ENCODE assay signal across 9 cellular contexts in the genomic region with DNA sequence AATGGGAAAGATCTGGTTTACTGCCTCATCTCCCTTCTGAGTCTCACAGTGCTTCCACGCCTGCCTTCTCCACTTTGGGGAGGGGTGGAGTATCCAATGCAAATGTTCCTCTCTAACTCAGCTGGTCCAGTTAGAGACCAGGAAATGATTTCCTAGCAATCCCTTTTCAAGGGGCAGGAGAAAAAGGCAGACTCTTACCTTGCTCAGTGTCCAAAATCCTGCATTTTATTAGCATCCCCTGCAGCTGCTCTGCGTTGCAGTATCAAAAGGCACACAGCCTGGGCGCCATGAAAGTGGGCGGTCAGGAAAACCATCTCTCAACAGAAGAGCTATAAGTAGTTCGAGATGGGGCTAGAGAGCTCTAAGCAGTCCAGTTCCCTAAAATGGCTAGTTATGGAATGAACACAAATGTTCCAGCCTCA.
A peak's percentile ranks its signal among the peaks of the same experiment; 100 is the strongest.
DNase-seq lines count a peak whose midpoint lies in the region; ATAC-seq and TF ChIP-seq lines count a peak whose summit lies in the region.
"Had no signal": no experiment of that assay in that cellular context is flagged by ENCODE, and none has a peak within 500 bp of the region (broad histone marks: within the 10 kb centered on the region; RNA-seq: fewer than 3 reads in every experiment).

No MANE protein-coding gene starts in this region.

- peak overlapping the region; percentile 76 to 81 for H3K4me3 ChIP-seq in stomach smooth muscle (ENCODE audit: low read length in 2 of 2)

- H3K4me3 Mint-ChIP-seq in activated CD8-positive, alpha-beta T cell treated with anti-CD3 and anti-CD28 coated beads for 36 hours, result peak overlapping the region; percentile 77

- peaks cover 23% of the 10 kb centered on the region for H3K36me3 Mint-ChIP-seq in activated CD8-positive, alpha-beta T cell treated with anti-CD3 and anti-CD28 coated beads for 36 hours (ENCODE audit: low read depth)

- peak overlapping the region; percentile 2 to 96 for H3K9ac ChIP-seq in stomach smooth muscle (ENCODE audit: low read length in 2 of 2)

- H3K9me3 Mint-ChIP-seq in activated CD8-positive, alpha-beta T cell treated with anti-CD3 and anti-CD28 coated beads for 36 hours, result no peaks in the 10 kb centered on the region

- peaks cover 71% of the 10 kb centered on the region for H3K4me1 Mint-ChIP-seq in activated CD8-positive, alpha-beta T cell treated with anti-CD3 and anti-CD28 coated beads for 36 hours (ENCODE audit: low read depth)

- no peaks in the 10 kb centered on the region for H3K27me3 ChIP-seq in stomach smooth muscle (ENCODE audit: control insufficient read depth in 1 of 2, insufficient read depth in 2 of 2, low read length in 2 of 2)

- TF ChIP-seq CTCF in activated CD8-positive, alpha-beta T cell treated with anti-CD3 and anti-CD28 coated beads for 36 hours (IDR thresholded peaks at IDR 0.05), result no peak

- H3K27me3 Mint-ChIP-seq in activated CD8-positive, alpha-beta T cell treated with anti-CD3 and anti-CD28 coated beads for 36 hours, result no peaks in the 10 kb centered on the region

- DNase-seq in NCI-H748 (lab: John Stamatoyannopoulos, UW; ENCODE audit: unreplicated experiment) (peak; percentile 57), NCI-H748 treated with DMSO at 0.1 percent for 48 hours (lab: John Stamatoyannopoulos, UW) (no peak), left colon (no peak), EL (no peak)
- DNase-seq in activated CD8-positive, alpha-beta T cell treated with anti-CD3 and anti-CD28 coated beads for 36 hours, result peak; percentile 42

- H3K27ac Mint-ChIP-seq in activated CD8-positive, alpha-beta T cell treated with anti-CD3 and anti-CD28 coated beads for 36 hours, result peak overlapping the region; percentile 93

- peaks cover 15% of the 10 kb centered on the region for H3K4me1 ChIP-seq in stomach smooth muscle (ENCODE audit: control insufficient read depth, insufficient read depth, low read length)

- CTCF ChIA-PET in activated CD8-positive, alpha-beta T cell treated with anti-CD3 and anti-CD28 coated beads for 36 hours (lab: Charles Lee), result interaction anchor here (0.8 to 2.2 kb wide), 13 partner anchors 9 to 454 kb away, joined by 3 to 8 read pairs (median 4); no protein-coding TSS in a partner anchor

- H3K36me3 ChIP-seq in stomach smooth muscle (ENCODE audit: control insufficient read depth in 2 of 2, insufficient read depth in 2 of 2, low read length in 2 of 2), result no peaks in the 10 kb centered on the region

- POLR2A ChIA-PET in activated CD8-positive, alpha-beta T cell treated with anti-CD3 and anti-CD28 coated beads for 36 hours (lab: Charles Lee), result interaction anchor here (0.8 to 4.8 kb wide), 10 partner anchors 8 to 453 kb away, joined by 3 to 68 read pairs (median 7); no protein-coding TSS in a partner anchor

- no peak for ATAC-seq in activated CD8-positive, alpha-beta T cell treated with anti-CD3 and anti-CD28 coated beads for 36 hours
- ATAC-seq in left colon (peak; percentile 16), HG03175 (IDR thresholded peaks at IDR 0.05; ENCODE audit: unreplicated experiment) (no peak), SK-N-SH treated with all-trans-retinoic acid at 6 μM for 48 hours (no peak)
- ATAC-seq: activated CD4-positive, CD25-positive, alpha-beta regulatory T cell treated with anti-CD3 and anti-CD28 coated beads, Interleukin-2, amount 50 U/mL, for 24 hours had no signal

- intact Hi-C loops in activated CD8-positive, alpha-beta T cell treated with anti-CD3 and anti-CD28 coated beads for 36 hours (cut with micrococcal nuclease), result loop anchor here (2.0 kb wide), 1 partner anchor 95 kb away; no protein-coding TSS in a partner anchor
- intact Hi-C loops in left colon (cut with DNase I, micrococcal nuclease), result loop anchor here in 1 of 2 donors (10.0 kb wide), 1 partner anchor 113 kb away; no protein-coding TSS in a partner anchor

- H3K27ac ChIP-seq in stomach smooth muscle (ENCODE audit: low read length), result peak overlapping the region; percentile 89

- no peaks in the 10 kb centered on the region for H3K9me3 ChIP-seq in stomach smooth muscle (ENCODE audit: control insufficient read depth in 2 of 2, low read length in 2 of 2)

TF ChIP-seq in SK-N-SH treated with all-trans-retinoic acid at 6 μM for 48 hours, 23 proteins besides CTCF, POLR2A, EP300 and RAD21:
- TF ChIP-seq, protein P1, sequence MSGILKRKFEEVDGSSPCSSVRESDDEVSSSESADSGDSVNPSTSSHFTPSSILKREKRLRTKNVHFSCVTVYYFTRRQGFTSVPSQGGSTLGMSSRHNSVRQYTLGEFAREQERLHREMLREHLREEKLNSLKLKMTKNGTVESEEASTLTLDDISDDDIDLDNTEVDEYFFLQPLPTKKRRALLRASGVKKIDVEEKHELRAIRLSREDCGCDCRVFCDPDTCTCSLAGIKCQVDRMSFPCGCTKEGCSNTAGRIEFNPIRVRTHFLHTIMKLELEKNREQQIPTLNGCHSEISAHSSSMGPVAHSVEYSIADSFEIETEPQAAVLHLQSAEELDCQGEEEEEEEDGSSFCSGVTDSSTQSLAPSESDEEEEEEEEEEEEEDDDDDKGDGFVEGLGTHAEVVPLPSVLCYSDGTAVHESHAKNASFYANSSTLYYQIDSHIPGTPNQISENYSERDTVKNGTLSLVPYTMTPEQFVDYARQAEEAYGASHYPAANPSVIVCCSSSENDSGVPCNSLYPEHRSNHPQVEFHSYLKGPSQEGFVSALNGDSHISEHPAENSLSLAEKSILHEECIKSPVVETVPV (CRISPR knock-in tag; IDR thresholded peaks at IDR 0.05), result no peak
- TF ChIP-seq POU6F1 (CRISPR knock-in tag; IDR thresholded peaks at IDR 0.05; ENCODE audit: borderline replicate concordance, low read depth) (no peak), ISL1 (CRISPR knock-in tag; IDR thresholded peaks at IDR 0.05) (no peak), TOX (CRISPR knock-in tag; IDR thresholded peaks at IDR 0.05; ENCODE audit: borderline replicate concordance) (no peak), OSR1 (CRISPR knock-in tag; IDR thresholded peaks at IDR 0.05) (no peak), PATZ1 (CRISPR knock-in tag; IDR thresholded peaks at IDR 0.05; ENCODE audit: borderline replicate concordance) (no peak)

Comparison
In these comparisons a context has a peak if more than half of its experiments do, and no peak if none do; other contexts are left out.
1. DNase-seq: peak in NCI-H748 (single experiment) and activated CD8-positive, alpha-beta T cell treated with anti-CD3 and anti-CD28 coated beads for 36 hours (single experiment); none in NCI-H748 treated with DMSO at 0.1 percent for 48 hours (single experiment), left colon (0 of 2) and EL (single experiment).